8 cellular contexts compared by ENCODE assay signal in the genomic region with DNA sequence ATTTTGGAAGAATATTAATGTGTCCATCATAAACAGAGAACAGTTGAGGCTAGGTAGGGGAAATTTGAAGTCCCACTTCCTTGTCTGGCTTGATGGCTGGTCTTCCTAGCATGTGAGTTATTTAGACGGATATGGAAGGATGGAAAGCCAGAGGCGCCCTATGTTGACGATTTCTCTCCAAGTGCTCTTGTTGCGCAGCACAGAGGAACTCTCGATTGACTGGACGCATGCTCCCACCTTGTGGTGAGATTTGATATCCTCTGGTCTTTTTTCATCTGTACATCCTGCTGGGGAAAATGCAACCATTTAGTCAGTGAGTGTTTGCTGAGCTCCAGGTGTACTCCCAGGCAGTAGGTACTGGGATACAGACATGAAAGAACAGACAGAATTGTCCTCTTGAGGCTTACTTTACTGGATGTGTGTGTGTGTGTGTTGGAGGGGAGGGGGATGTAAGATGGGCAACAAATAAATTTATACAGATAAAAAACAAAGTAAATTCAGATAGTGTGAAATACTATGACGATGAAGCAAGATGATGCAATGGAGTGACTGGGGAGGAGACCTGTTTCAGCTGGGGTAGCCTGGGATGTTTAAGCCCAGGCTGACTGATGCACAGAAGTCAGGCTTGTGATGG.
DNase-seq lines count a peak whose midpoint lies in the region; ATAC-seq and TF ChIP-seq lines count a peak whose summit lies in the region.

No MANE protein-coding gene starts in this region.

- H2AK5ac ChIP-seq in neuronal stem cell (ENCODE audit: low read depth, low read length) = no peak overlapping the region

- no peak overlapping the region for H3K4me3 Mint-ChIP-seq in WTC11

- no peaks in the 10 kb centered on the region for H3K9me3 ChIP-seq in neuronal stem cell (replicated peaks in 1 of 2; ENCODE audit: control insufficient read depth in 2 of 2, insufficient read depth in 1 of 2, low read depth in 1 of 2, low read length in 2 of 2)

- H3K4me1 Mint-ChIP-seq in WTC11 = peaks cover 3% of the 10 kb centered on the region; the same call in 1 of the 2 replicates

- DNase-seq in D341Med (ENCODE audit: low spot score) (peak; percentile 67), HCEC 1CT (peak; percentile 89), NCI-H2196 (lab: John Stamatoyannopoulos, UW; ENCODE audit: unreplicated experiment) (peak; percentile 90), WTC11 (ENCODE audit: low spot score) (peak; percentile 63), fibroblast of mammary gland (ENCODE audit: low read depth) (peak; percentile 89), neuronal stem cell (ENCODE audit: low spot score) (peak; percentile 53)

- H3K27me3 Mint-ChIP-seq in WTC11 (ENCODE audit: low read depth) = peaks cover 2% of the 10 kb centered on the region; the same call in 1 of the 2 replicates

- H3K4me1 ChIP-seq in neuronal stem cell (ENCODE audit: control insufficient read depth in 2 of 2, insufficient read depth in 1 of 2, low read depth in 1 of 2, low read length in 2 of 2) = no peaks in the 10 kb centered on the region

- H2AFZ ChIP-seq in neuronal stem cell (ENCODE audit: low read length) = peak overlapping the region; percentile 74

- H3K27me3 ChIP-seq in neuronal stem cell (ENCODE audit: control insufficient read depth in 3 of 3, insufficient read depth in 3 of 3, low read depth in 1 of 3, low read length in 3 of 3) = no peaks in the 10 kb centered on the region

- H4K8ac ChIP-seq in neuronal stem cell (ENCODE audit: low read depth, low read length) = no peak overlapping the region

- POLR2A ChIA-PET in WTC11 (lab: Charles Lee) = interaction anchor here (0.6 kb wide), 1 partner anchor 387 kb away, joined by 3 read pairs; no protein-coding TSS in a partner anchor

- no peak overlapping the region for H3K4me2 ChIP-seq in neuronal stem cell (ENCODE audit: insufficient read depth, low read length, poor library complexity, severe bottlenecking)

- H2BK12ac ChIP-seq in neuronal stem cell (ENCODE audit: low read length) = no peak overlapping the region

- no peak overlapping the region for H3K23ac ChIP-seq in neuronal stem cell (ENCODE audit: low read depth, low read length, poor library complexity)

- H3K4me3 ChIP-seq in fibroblast of mammary gland (ENCODE audit: control insufficient read depth, low read depth, low read length) = no peak overlapping the region
- H3K4me3 ChIP-seq in neuronal stem cell (ENCODE audit: low read length in 2 of 2) = no peak overlapping the region

- H3K36me3 Mint-ChIP-seq in WTC11 = no peaks in the 10 kb centered on the region

- no peak overlapping the region for H3K18ac ChIP-seq in neuronal stem cell (ENCODE audit: low read length)

- H3K27ac ChIP-seq in neuronal stem cell (replicated peaks; ENCODE audit: low read length) = no peak overlapping the region

- CTCF ChIA-PET in WTC11 (lab: Charles Lee) = interaction anchor here (1.1 to 2.8 kb wide), 3 partner anchors 293 to 498 kb away, joined by 3 to 17 read pairs (median 4); no protein-coding TSS in a partner anchor

- H3K79me1 ChIP-seq in neuronal stem cell (ENCODE audit: low read depth, low read length) = no peaks in the 10 kb centered on the region

- H3K27ac Mint-ChIP-seq in WTC11 = no peak overlapping the region

- ATAC-seq in WTC11 = peak; percentile 95
- ATAC-seq in GM21737 (IDR thresholded peaks at IDR 0.05; ENCODE audit: unreplicated experiment) = no peak
- no peak for ATAC-seq in HG03442 (IDR thresholded peaks at IDR 0.05; ENCODE audit: unreplicated experiment)

- WGBS in neuronal stem cell (ENCODE audit: extremely low coverage in 2 of 2, insufficient read length in 2 of 2, insufficient replicate concordance in 1 of 2), 2 donors = no CpG with 5 or more reads among the region's 7 CpGs

- H3K36me3 ChIP-seq in neuronal stem cell (replicated peaks in 1 of 2; ENCODE audit: control insufficient read depth in 2 of 2, insufficient read depth in 2 of 2, low read length in 2 of 2) = no peaks in the 10 kb centered on the region

- H2BK15ac ChIP-seq in neuronal stem cell (ENCODE audit: low read length) = no peak overlapping the region

- H2BK5ac ChIP-seq in neuronal stem cell (ENCODE audit: low read length) = no peak overlapping the region

- no peak overlapping the region for H3K9ac ChIP-seq in neuronal stem cell (ENCODE audit: low read depth, low read length, poor library complexity)

- no peak overlapping the region for H3K4ac ChIP-seq in neuronal stem cell (ENCODE audit: low read length)

- H2BK120ac ChIP-seq in neuronal stem cell (ENCODE audit: low read depth, low read length) = no peak overlapping the region

- peak; percentile 49; the same call in 1 of the 2 replicates for TF ChIP-seq CTCF in WTC11 (IDR thresholded peaks at IDR 0.05)
- peak; percentile 65 for TF ChIP-seq CTCF in fibroblast of mammary gland (conservative IDR thresholded peaks at IDR 0.05; ENCODE audit: control insufficient read depth, insufficient read depth, low read depth, low read length)

- no peak overlapping the region for H4K91ac ChIP-seq in neuronal stem cell (ENCODE audit: low read depth, low read length, poor library complexity)

- H3K14ac ChIP-seq in neuronal stem cell (ENCODE audit: low read length) = no peak overlapping the region

- peaks cover 19% of the 10 kb centered on the region for H3K9me3 Mint-ChIP-seq in WTC11

TF ChIP-seq in WTC11, 78 proteins besides CTCF, POLR2A, EP300 and RAD21 (continues in another document):
- TF ChIP-seq, protein P1, sequence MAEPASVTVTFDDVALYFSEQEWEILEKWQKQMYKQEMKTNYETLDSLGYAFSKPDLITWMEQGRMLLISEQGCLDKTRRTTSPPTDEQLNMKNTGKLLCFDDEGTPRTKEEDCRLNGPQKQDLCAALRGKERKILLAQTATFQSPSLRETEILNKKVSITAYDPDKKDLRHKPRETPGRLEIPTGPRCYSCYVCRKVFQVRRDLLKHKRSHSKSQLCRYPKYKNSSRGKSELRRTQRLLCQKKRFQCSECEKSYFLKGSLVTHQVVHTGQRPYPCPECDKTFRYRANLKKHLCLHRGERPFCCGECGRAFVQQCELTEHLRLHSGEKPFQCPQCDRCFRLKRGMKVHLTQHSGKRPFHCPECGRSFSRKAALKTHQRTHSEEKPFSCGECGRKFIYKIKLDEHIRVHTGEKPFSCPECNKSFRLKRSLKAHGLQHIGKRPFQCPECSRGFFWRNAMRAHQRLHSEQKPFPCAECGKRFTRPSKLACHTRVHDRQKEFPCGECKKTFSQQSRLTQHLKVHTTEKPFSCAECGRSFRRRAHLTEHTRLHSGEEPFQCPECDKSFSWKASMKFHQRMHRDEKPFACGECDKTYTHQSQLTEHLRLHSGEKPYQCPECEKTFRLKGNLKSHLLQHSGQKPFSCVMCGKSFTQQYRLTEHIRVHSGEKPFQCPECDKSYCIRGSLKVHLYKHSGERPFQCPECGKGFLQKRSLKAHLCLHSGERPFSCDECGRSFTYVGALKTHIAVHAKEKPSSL (CRISPR knock-in tag; conservative IDR thresholded peaks at IDR 0.05) = no peak
- TF ChIP-seq CREM (CRISPR knock-in tag; IDR thresholded peaks at IDR 0.05) (no peak), GRHL2 (CRISPR knock-in tag; IDR thresholded peaks at IDR 0.05; ENCODE audit: insufficient replicate concordance, severe bottlenecking) (no peak), ELF4 (CRISPR knock-in tag; IDR thresholded peaks at IDR 0.05; ENCODE audit: low read depth) (no peak), ZNF232 (CRISPR knock-in tag; IDR thresholded peaks at IDR 0.05) (no peak), OVOL2 (CRISPR knock-in tag; IDR thresholded peaks at IDR 0.05; ENCODE audit: borderline replicate concordance) (no peak), KAT7 (CRISPR knock-in tag; IDR thresholded peaks at IDR 0.05; ENCODE audit: borderline replicate concordance) (no peak), SP1 (CRISPR knock-in tag; conservative IDR thresholded peaks at IDR 0.05) (no peak)
- TF ChIP-seq, protein P2, sequence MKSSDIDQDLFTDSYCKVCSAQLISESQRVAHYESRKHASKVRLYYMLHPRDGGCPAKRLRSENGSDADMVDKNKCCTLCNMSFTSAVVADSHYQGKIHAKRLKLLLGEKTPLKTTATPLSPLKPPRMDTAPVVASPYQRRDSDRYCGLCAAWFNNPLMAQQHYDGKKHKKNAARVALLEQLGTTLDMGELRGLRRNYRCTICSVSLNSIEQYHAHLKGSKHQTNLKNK (CRISPR knock-in tag; IDR thresholded peaks at IDR 0.05) = no peak
- TF ChIP-seq, protein P3, sequence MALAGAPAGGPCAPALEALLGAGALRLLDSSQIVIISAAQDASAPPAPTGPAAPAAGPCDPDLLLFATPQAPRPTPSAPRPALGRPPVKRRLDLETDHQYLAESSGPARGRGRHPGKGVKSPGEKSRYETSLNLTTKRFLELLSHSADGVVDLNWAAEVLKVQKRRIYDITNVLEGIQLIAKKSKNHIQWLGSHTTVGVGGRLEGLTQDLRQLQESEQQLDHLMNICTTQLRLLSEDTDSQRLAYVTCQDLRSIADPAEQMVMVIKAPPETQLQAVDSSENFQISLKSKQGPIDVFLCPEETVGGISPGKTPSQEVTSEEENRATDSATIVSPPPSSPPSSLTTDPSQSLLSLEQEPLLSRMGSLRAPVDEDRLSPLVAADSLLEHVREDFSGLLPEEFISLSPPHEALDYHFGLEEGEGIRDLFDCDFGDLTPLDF (CRISPR knock-in tag; IDR thresholded peaks at IDR 0.05) = no peak
- TF ChIP-seq, protein P4, sequence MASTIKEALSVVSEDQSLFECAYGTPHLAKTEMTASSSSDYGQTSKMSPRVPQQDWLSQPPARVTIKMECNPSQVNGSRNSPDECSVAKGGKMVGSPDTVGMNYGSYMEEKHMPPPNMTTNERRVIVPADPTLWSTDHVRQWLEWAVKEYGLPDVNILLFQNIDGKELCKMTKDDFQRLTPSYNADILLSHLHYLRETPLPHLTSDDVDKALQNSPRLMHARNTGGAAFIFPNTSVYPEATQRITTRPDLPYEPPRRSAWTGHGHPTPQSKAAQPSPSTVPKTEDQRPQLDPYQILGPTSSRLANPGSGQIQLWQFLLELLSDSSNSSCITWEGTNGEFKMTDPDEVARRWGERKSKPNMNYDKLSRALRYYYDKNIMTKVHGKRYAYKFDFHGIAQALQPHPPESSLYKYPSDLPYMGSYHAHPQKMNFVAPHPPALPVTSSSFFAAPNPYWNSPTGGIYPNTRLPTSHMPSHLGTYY (CRISPR knock-in tag; IDR thresholded peaks at IDR 0.05) = no peak
- TF ChIP-seq, protein P5, sequence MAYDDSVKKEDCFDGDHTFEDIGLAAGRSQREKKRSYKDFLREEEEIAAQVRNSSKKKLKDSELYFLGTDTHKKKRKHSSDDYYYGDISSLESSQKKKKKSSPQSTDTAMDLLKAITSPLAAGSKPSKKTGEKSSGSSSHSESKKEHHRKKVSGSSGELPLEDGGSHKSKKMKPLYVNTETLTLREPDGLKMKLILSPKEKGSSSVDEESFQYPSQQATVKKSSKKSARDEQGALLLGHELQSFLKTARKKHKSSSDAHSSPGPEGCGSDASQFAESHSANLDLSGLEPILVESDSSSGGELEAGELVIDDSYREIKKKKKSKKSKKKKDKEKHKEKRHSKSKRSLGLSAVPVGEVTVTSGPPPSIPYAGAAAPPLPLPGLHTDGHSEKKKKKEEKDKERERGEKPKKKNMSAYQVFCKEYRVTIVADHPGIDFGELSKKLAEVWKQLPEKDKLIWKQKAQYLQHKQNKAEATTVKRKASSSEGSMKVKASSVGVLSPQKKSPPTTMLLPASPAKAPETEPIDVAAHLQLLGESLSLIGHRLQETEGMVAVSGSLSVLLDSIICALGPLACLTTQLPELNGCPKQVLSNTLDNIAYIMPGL (CRISPR knock-in tag; IDR thresholded peaks at IDR 0.05) = no peak
